1 cellular context compared by ENCODE assay signal in the genomic region with DNA sequence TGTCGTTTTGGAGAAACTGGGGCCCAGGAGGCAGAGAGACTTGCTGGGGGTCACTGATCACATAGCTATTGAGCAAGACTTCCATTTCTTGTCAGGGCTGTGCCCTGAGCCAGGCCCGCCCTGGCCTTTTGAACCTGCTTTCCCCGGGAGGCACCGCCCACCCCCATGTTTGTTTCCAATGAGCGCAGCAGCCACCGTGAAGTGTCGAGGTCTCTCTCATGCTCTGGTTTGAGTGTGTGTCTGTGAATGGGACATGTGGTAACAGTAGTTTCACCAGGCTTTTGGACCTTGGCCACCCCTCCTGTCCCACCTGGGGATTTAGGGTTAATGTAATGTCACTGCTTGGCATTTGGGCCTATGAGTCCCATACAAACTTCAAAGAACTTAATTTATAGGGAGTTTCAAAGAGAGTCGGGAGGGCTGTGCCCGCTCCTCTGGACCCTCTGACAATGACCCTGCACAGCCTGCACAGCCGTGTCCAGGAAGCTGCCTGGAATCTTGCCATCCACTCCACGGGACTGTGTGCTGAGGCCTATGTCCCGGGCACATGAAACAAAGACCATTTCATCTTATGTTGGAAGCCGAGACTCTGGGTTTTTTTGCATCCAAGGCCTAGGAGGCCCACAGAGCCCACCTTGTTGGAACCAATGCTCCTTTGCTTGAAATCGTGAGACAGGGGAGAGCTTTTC.
A peak's percentile ranks its signal among the peaks of the same experiment; 100 is the strongest.
TF ChIP-seq lines count a peak whose summit lies in the region.

No MANE protein-coding gene starts in this region.

TF ChIP-seq in K562, 482 proteins besides CTCF, POLR2A, EP300 and RAD21 (continued from another document and continues in another):
- TF ChIP-seq MGA (IDR thresholded peaks at IDR 0.05) (peak; percentile 79), ZNF449 (CRISPR knock-in tag; IDR thresholded peaks at IDR 0.05) (no peak), EP400 (IDR thresholded peaks at IDR 0.05) (no peak), ZNF778 (CRISPR knock-in tag; IDR thresholded peaks at IDR 0.05) (no peak), POLR2H (tag; IDR thresholded peaks at IDR 0.05; ENCODE audit: low read depth) (no peak), THRB (CRISPR knock-in tag; conservative IDR thresholded peaks at IDR 0.05) (no peak), ZNF174 (CRISPR knock-in tag; IDR thresholded peaks at IDR 0.05) (no peak), FOXA3 (CRISPR knock-in tag; conservative IDR thresholded peaks at IDR 0.05 in 1 of 2, IDR thresholded peaks at IDR 0.05 in 1 of 2) (no peak), ESRRB (CRISPR knock-in tag; IDR thresholded peaks at IDR 0.05; ENCODE audit: borderline replicate concordance) (no peak), GABPB1 (CRISPR knock-in tag; IDR thresholded peaks at IDR 0.05) (no peak), ZBTB8A (IDR thresholded peaks at IDR 0.05; ENCODE audit: partially characterized antibody) (no peak), CEBPG (CRISPR knock-in tag; IDR thresholded peaks at IDR 0.05) (peak; percentile 75), CEBPG (tag; conservative IDR thresholded peaks at IDR 0.05 in 1 of 2, IDR thresholded peaks at IDR 0.05 in 1 of 2) (peak; percentile 61 to 67), STAT6 (CRISPR knock-in tag; IDR thresholded peaks at IDR 0.05) (no peak), ZNF41 (CRISPR knock-in tag; conservative IDR thresholded peaks at IDR 0.05) (no peak), ZNF445 (CRISPR knock-in tag; IDR thresholded peaks at IDR 0.05; ENCODE audit: low read depth) (no peak), ELF4 (CRISPR knock-in tag; IDR thresholded peaks at IDR 0.05) (no peak), FOXK1 (CRISPR knock-in tag; IDR thresholded peaks at IDR 0.05; ENCODE audit: borderline replicate concordance) (no peak), BRD4 (IDR thresholded peaks at IDR 0.05) (no peak), KAT7 (CRISPR knock-in tag; IDR thresholded peaks at IDR 0.05; ENCODE audit: borderline replicate concordance) (no peak), SMARCB1 (IDR thresholded peaks at IDR 0.05; ENCODE audit: insufficient read length, low read depth) (no peak), MIER1 (IDR thresholded peaks at IDR 0.05; ENCODE audit: low read depth) (no peak), ZFX (CRISPR knock-in tag; IDR thresholded peaks at IDR 0.05) (peak; percentile 45; the same call in 1 of the 2 replicates), WHSC1 (IDR thresholded peaks at IDR 0.05; ENCODE audit: low read length) (no peak), NR1H2 (CRISPR knock-in tag; IDR thresholded peaks at IDR 0.05) (no peak), DACH1 (IDR thresholded peaks at IDR 0.05; ENCODE audit: partially characterized antibody) (no peak), MEF2D (tag; conservative IDR thresholded peaks at IDR 0.05; ENCODE audit: low read depth) (no peak), SREBF2 (CRISPR knock-in tag; IDR thresholded peaks at IDR 0.05) (no peak), GTF2F1 (IDR thresholded peaks at IDR 0.05; ENCODE audit: low read depth, low read length) (0 out of 2 replicates have a peak, but pooled peaks have one; percentile 30), ZKSCAN8 (CRISPR knock-in tag; IDR thresholded peaks at IDR 0.05) (no peak), FOXP1 (CRISPR knock-in tag; IDR thresholded peaks at IDR 0.05) (no peak), ZNF695 (CRISPR knock-in tag; IDR thresholded peaks at IDR 0.05) (0 out of 2 replicates have a peak, but pooled peaks have one; percentile 19), TAL1 (IDR thresholded peaks at IDR 0.05) (no peak)
- TF ChIP-seq, protein P1, sequence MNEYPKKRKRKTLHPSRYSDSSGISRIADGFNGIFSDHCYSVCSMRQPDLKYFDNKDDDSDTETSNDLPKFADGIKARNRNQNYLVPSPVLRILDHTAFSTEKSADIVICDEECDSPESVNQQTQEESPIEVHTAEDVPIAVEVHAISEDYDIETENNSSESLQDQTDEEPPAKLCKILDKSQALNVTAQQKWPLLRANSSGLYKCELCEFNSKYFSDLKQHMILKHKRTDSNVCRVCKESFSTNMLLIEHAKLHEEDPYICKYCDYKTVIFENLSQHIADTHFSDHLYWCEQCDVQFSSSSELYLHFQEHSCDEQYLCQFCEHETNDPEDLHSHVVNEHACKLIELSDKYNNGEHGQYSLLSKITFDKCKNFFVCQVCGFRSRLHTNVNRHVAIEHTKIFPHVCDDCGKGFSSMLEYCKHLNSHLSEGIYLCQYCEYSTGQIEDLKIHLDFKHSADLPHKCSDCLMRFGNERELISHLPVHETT (CRISPR knock-in tag; conservative IDR thresholded peaks at IDR 0.05 in 1 of 2, IDR thresholded peaks at IDR 0.05 in 1 of 2) = 0 out of 4 replicates have a peak, but pooled peaks of 1 of the 2 experiments have one; percentile 1
- TF ChIP-seq, protein P2, sequence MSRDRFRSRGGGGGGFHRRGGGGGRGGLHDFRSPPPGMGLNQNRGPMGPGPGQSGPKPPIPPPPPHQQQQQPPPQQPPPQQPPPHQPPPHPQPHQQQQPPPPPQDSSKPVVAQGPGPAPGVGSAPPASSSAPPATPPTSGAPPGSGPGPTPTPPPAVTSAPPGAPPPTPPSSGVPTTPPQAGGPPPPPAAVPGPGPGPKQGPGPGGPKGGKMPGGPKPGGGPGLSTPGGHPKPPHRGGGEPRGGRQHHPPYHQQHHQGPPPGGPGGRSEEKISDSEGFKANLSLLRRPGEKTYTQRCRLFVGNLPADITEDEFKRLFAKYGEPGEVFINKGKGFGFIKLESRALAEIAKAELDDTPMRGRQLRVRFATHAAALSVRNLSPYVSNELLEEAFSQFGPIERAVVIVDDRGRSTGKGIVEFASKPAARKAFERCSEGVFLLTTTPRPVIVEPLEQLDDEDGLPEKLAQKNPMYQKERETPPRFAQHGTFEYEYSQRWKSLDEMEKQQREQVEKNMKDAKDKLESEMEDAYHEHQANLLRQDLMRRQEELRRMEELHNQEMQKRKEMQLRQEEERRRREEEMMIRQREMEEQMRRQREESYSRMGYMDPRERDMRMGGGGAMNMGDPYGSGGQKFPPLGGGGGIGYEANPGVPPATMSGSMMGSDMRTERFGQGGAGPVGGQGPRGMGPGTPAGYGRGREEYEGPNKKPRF (IDR thresholded peaks at IDR 0.05; ENCODE audit: low read depth, low read length) = no peak
- TF ChIP-seq, protein P3, sequence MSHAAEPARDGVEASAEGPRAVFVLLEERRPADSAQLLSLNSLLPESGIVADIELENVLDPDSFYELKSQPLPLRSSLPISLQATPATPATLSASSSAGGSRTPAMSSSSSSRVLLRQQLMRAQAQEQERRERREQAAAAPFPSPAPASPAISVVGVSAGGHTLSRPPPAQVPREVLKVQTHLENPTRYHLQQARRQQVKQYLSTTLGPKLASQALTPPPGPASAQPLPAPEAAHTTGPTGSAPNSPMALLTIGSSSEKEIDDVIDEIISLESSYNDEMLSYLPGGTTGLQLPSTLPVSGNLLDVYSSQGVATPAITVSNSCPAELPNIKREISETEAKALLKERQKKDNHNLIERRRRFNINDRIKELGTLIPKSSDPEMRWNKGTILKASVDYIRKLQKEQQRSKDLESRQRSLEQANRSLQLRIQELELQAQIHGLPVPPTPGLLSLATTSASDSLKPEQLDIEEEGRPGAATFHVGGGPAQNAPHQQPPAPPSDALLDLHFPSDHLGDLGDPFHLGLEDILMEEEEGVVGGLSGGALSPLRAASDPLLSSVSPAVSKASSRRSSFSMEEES (CRISPR knock-in tag; IDR thresholded peaks at IDR 0.05) = no peak
